ENCODE assay signal across 26 cellular contexts in the genomic region with DNA sequence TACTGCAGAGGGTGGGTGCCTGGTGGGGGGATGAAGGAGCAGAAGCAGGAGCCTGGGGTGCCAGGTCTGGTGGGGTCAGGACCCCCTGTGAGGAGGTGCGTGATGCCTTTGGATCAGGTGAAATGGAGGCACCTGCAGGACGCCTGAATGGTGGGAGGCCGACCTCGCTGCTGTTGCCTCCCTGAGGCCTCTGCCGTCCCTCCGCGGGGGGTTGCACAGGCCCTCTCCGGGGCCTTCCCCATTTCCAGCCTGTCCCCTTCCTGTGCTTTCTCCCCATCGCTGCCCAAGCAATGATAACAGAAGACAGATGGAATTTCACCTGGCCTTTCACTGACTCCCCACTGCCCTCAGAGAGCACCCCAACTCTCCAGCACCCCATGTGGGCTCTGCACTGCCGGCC.
"Had no signal": no experiment of that assay in that cellular context is flagged by ENCODE, and none has a peak within 500 bp of the region (broad histone marks: within the 10 kb centered on the region; RNA-seq: fewer than 3 reads in every experiment).

No MANE protein-coding gene starts in this region.

- ATAC-seq: effector memory CD8-positive, alpha-beta T cell; left lung; naive thymus-derived CD8-positive, alpha-beta T cell; stimulated activated effector memory CD8-positive, alpha-beta T cell treated with anti-CD3 and anti-CD28 coated beads, Interleukin-12 subunit alpha, Interleukin-12 subunit beta, amount 100 ng/mL, for 72 hours had no signal

- H3K9me3 ChIP-seq: heart left ventricle, left lung, prostate gland, right atrium auricular region, sigmoid colon, thoracic aorta, tibial nerve, upper lobe of left lung, vagina had no signal

- H3K4me1 ChIP-seq: heart left ventricle, left lung, parathyroid adenoma, prostate gland, right atrium auricular region, sigmoid colon, tibial nerve, upper lobe of left lung, vagina had no signal

- FAIRE-seq: endometrium, frontal cortex, kidney had no signal

- H3K4me1 Mint-ChIP-seq: naive thymus-derived CD8-positive, alpha-beta T cell had no signal

- H3K79me2 ChIP-seq: hepatocyte, parathyroid adenoma had no signal

- H3K4me3 Mint-ChIP-seq: effector memory CD8-positive, alpha-beta T cell; naive thymus-derived CD8-positive, alpha-beta T cell; neural crest cell; stimulated activated effector memory CD8-positive, alpha-beta T cell treated with anti-CD3 and anti-CD28 coated beads, Interleukin-12 subunit alpha, Interleukin-12 subunit beta, amount 100 ng/mL, for 72 hours had no signal

- H3K9me3 Mint-ChIP-seq: effector memory CD8-positive, alpha-beta T cell; naive thymus-derived CD8-positive, alpha-beta T cell; neural crest cell; stimulated activated effector memory CD8-positive, alpha-beta T cell treated with anti-CD3 and anti-CD28 coated beads, Interleukin-12 subunit alpha, Interleukin-12 subunit beta, amount 100 ng/mL, for 72 hours had no signal

- H3K27ac ChIP-seq: coronary artery, heart left ventricle, hepatocyte, left lung, parathyroid adenoma, prostate gland, right atrium auricular region, sigmoid colon, thoracic aorta, tibial nerve, upper lobe of left lung, vagina had no signal

- H3K27me3 ChIP-seq: heart left ventricle, hepatocyte, left lung, right atrium auricular region, sigmoid colon, tibial nerve, upper lobe of left lung, vagina had no signal

- H2AFZ ChIP-seq: hepatocyte, parathyroid adenoma had no signal

- H3K27me3 Mint-ChIP-seq: naive thymus-derived CD8-positive, alpha-beta T cell had no signal

- H3K36me3 Mint-ChIP-seq: stimulated activated effector memory CD8-positive, alpha-beta T cell treated with anti-CD3 and anti-CD28 coated beads, Interleukin-12 subunit alpha, Interleukin-12 subunit beta, amount 100 ng/mL, for 72 hours had no signal

- H3K4me2 ChIP-seq: hepatocyte had no signal

- DNase-seq: dermis blood vessel endothelial cell; effector memory CD8-positive, alpha-beta T cell; erythroblast; heart left ventricle; kidney; left lung; mesendoderm; midbrain; naive thymus-derived CD8-positive, alpha-beta T cell; sigmoid colon; stimulated activated CD4-positive, alpha-beta T cell treated with anti-CD3 and anti-CD28 coated beads, Interleukin-2, amount 100 ng/mL, for 24 hours; stimulated activated CD4-positive, alpha-beta T cell treated with anti-CD3 and anti-CD28 coated beads, Interleukin-4, amount 100 ng/mL, for 24 hours; stimulated activated naive CD4-positive, alpha-beta T cell treated with Interleukin-2 at 50 U/mL for 16 hours had no signal

- H3K4me3 ChIP-seq: coronary artery, heart left ventricle, hepatocyte, left lung, prostate gland, right atrium auricular region, sigmoid colon, thoracic aorta, tibial nerve, upper lobe of left lung, vagina had no signal

- H3K9ac ChIP-seq: parathyroid adenoma had no signal

- H3K27ac Mint-ChIP-seq: effector memory CD8-positive, alpha-beta T cell; stimulated activated effector memory CD8-positive, alpha-beta T cell treated with anti-CD3 and anti-CD28 coated beads, Interleukin-12 subunit alpha, Interleukin-12 subunit beta, amount 100 ng/mL, for 72 hours had no signal

- H3K36me3 ChIP-seq: thoracic aorta, vagina had no signal
